ENCODE assay signal across 1 cellular context in genomic region chr6:169930799-169931198, GRCh38.
TF ChIP-seq lines count a peak whose summit lies in the region.

No MANE protein-coding gene starts in this region.

TF ChIP-seq in HEK293T, 16 proteins besides CTCF, POLR2A, EP300 and RAD21 (continued from another document):
- TF ChIP-seq FOXM1 (IDR thresholded peaks at IDR 0.05; ENCODE audit: borderline replicate concordance) (no peak), SP1 (IDR thresholded peaks at IDR 0.05) (no peak), NFRKB (IDR thresholded peaks at IDR 0.05) (no peak), LEF1 (IDR thresholded peaks at IDR 0.05; ENCODE audit: borderline replicate concordance) (no peak), SUZ12 (IDR thresholded peaks at IDR 0.05) (no peak), BHLHE40 (IDR thresholded peaks at IDR 0.05; ENCODE audit: borderline replicate concordance) (no peak), CTBP1 (IDR thresholded peaks at IDR 0.05; ENCODE audit: borderline replicate concordance) (no peak), FOXA1 (IDR thresholded peaks at IDR 0.05) (no peak)
